Comparison of ENCODE assay signal across 17 cellular contexts in the genomic region with DNA sequence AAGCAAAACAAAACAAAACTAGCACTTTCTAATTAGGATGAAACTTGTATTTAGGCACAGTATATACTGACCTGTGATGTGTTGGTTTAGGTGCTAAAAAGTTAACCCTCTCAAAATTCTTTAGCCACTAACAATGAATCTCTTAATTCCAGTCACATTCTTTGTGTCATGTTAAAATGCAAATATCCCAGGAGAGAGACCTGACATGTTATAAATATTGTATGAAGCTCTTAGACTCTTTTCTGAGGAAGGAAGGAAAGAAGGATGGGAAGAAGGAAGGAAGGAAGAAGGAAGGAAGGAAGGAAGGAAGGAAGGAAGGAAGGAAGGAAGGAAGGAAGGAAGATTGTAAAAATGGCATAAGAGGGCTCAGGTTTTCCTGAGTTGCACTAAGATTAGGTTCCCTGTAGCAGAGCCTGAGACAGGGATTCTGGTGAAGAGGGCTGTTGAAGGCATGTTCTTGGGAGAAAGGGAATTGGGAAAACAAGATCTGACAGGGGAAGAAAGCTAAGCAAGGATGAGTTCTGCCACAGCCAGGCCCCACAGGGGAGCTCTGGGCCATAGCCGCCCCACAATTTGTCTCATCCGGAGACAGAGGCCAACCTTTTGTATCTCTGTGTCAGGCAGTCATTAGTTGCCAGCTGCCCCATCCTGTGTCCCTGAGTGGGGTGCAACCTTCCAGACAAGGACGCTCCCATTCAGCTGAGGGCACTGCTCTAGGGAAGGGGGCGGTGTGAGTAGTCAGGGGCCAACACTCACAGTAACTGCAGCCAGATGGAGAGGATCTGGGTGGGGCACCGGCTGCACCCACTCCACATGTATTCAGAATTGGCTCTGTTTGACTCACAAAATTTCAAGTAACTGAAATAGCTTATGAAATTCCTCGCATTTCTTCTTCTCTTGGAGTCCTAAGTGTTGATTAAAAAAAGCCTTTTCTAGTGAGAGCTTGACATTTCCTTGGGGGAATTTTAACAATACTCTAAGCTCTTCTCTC.
DNase-seq lines count a peak whose midpoint lies in the region; TF ChIP-seq lines count a peak whose summit lies in the region.
"Had no signal": no experiment of that assay in that cellular context is flagged by ENCODE, and none has a peak within 500 bp of the region (broad histone marks: within the 10 kb centered on the region; RNA-seq: fewer than 3 reads in every experiment).

No MANE protein-coding gene starts in this region.

- no peak for DNase-seq in CD4-positive, alpha-beta memory T cell
- DNase-seq in MG63 (peak; percentile 42), ecto neural progenitor cell (ENCODE audit: low spot score) (peak; percentile 49), neural progenitor cell (ENCODE audit: low spot score) (peak; percentile 16), globus pallidus (ENCODE audit: low spot score) (no peak), DMS53 treated with DMSO at 0.1 percent for 48 hours (lab: John Stamatoyannopoulos, UW; ENCODE audit: unreplicated experiment) (no peak), DMS153 (lab: John Stamatoyannopoulos, UW) (no peak), NCI-H2081 (lab: John Stamatoyannopoulos, UW) (no peak)
- DNase-seq: activated CD4-positive, alpha-beta T cell treated with anti-CD3 and anti-CD28 coated beads for 48 hours; activated gamma-delta T cell; cortex of kidney; immature natural killer cell; naive thymus-derived CD8-positive, alpha-beta T cell; NCI-H510A; PC-3 had no signal

- no peak overlapping the region for H3K4me3 ChIP-seq in CD4-positive, alpha-beta memory T cell (ENCODE audit: low read length in 2 of 2)
- H3K4me3 ChIP-seq in MG63 = no peak overlapping the region
- H3K4me3 ChIP-seq in neural progenitor cell = no peak overlapping the region
- H3K4me3 ChIP-seq: SJSA1, skin epidermis had no signal

- no peak overlapping the region for H3K27ac ChIP-seq in CD4-positive, alpha-beta memory T cell (ENCODE audit: low read depth, low read length)
- no peak overlapping the region for H3K27ac ChIP-seq in neural progenitor cell
- H3K27ac ChIP-seq: SJSA1 had no signal

- no peaks in the 10 kb centered on the region for H3K79me2 ChIP-seq in neural progenitor cell (ENCODE audit: low read depth)

- CTCF ChIA-PET in CD4-positive, alpha-beta memory T cell (lab: Charles Lee; ENCODE audit: partially characterized antibody) = interaction anchor here (0.8 to 1.1 kb wide), 2 partner anchors 13 to 498 kb away, joined by 3 to 4 read pairs; no protein-coding TSS in a partner anchor

- intact Hi-C loops in CD4-positive, alpha-beta memory T cell (cut with micrococcal nuclease) = no loop called here

- peaks cover 0 to 32% of the 10 kb centered on the region in 2 donors for H3K36me3 Mint-ChIP-seq in CD4-positive, alpha-beta memory T cell
- peaks cover 9% of the 10 kb centered on the region for H3K36me3 Mint-ChIP-seq in neural progenitor cell
- H3K36me3 Mint-ChIP-seq: immature natural killer cell had no signal

- H3K4me1 ChIP-seq in CD4-positive, alpha-beta memory T cell (ENCODE audit: insufficient read depth, low read length) = no peaks in the 10 kb centered on the region
- peaks cover 6% of the 10 kb centered on the region for H3K4me1 ChIP-seq in neural progenitor cell
- H3K4me1 ChIP-seq: SJSA1 had no signal

- H4K20me1 ChIP-seq in neural progenitor cell (ENCODE audit: low read depth) = no peaks in the 10 kb centered on the region

- no peaks in the 10 kb centered on the region for H3K36me3 ChIP-seq in CD4-positive, alpha-beta memory T cell (ENCODE audit: insufficient read depth, low read length)
- H3K36me3 ChIP-seq in MG63 (no peaks in the 10 kb centered on the region), neural progenitor cell (no peaks in the 10 kb centered on the region)
- H3K36me3 ChIP-seq: SJSA1 had no signal

- no peaks in the 10 kb centered on the region for H3K9me3 ChIP-seq in CD4-positive, alpha-beta memory T cell (ENCODE audit: control insufficient read depth in 1 of 2, low read length in 2 of 2)
- H3K9me3 ChIP-seq in MG63 = no peaks in the 10 kb centered on the region
- no peaks in the 10 kb centered on the region for H3K9me3 ChIP-seq in neural progenitor cell (ENCODE audit: low read depth)
- H3K9me3 ChIP-seq: SJSA1 had no signal

- no peaks in the 10 kb centered on the region for H3K27me3 ChIP-seq in CD4-positive, alpha-beta memory T cell (ENCODE audit: insufficient read depth, low read length)
- H3K27me3 ChIP-seq in MG63 (no peaks in the 10 kb centered on the region), neural progenitor cell (no peaks in the 10 kb centered on the region)

- H3K4me3 Mint-ChIP-seq in CD4-positive, alpha-beta memory T cell = no peak overlapping the region
- no peak overlapping the region for H3K4me3 Mint-ChIP-seq in neural progenitor cell
- H3K4me3 Mint-ChIP-seq: immature natural killer cell; naive thymus-derived CD8-positive, alpha-beta T cell had no signal

- no peak overlapping the region for H3K9ac ChIP-seq in neural progenitor cell

- no peak for TF ChIP-seq CTCF in neural progenitor cell (IDR thresholded peaks at IDR 0.05)

- peaks cover 0 to 1% of the 10 kb centered on the region in 2 donors for H3K27me3 Mint-ChIP-seq in CD4-positive, alpha-beta memory T cell
- peaks cover 16% of the 10 kb centered on the region for H3K27me3 Mint-ChIP-seq in neural progenitor cell (ENCODE audit: insufficient read depth, low read depth)

- POLR2A ChIA-PET in CD4-positive, alpha-beta memory T cell (lab: Charles Lee; ENCODE audit: partially characterized antibody) = interaction anchor here (0.7 kb wide), 1 partner anchor 481 kb away, joined by 4 read pairs; no protein-coding TSS in a partner anchor

- H3K9me3 Mint-ChIP-seq in CD4-positive, alpha-beta memory T cell = no peaks in the 10 kb centered on the region
- peaks cover 11% of the 10 kb centered on the region for H3K9me3 Mint-ChIP-seq in neural progenitor cell
- H3K9me3 Mint-ChIP-seq: immature natural killer cell had no signal

- H2AFZ ChIP-seq in neural progenitor cell (replicated peaks) = no peak overlapping the region

- H3F3A ChIP-seq in neural progenitor cell (ENCODE audit: low read depth) = no peaks in the 10 kb centered on the region

- H3K4me2 ChIP-seq in neural progenitor cell = no peak overlapping the region

- H3K4me1 Mint-ChIP-seq in CD4-positive, alpha-beta memory T cell = peaks cover 0 to 3% (median under 1%) of the 10 kb centered on the region in 4 donors
- peaks cover 35% of the 10 kb centered on the region for H3K4me1 Mint-ChIP-seq in neural progenitor cell
- H3K4me1 Mint-ChIP-seq: immature natural killer cell had no signal

- H3K27ac Mint-ChIP-seq in CD4-positive, alpha-beta memory T cell = peak overlapping the region in 4 of 7 donors; percentile 54 to 95 (median 64)
- H3K27ac Mint-ChIP-seq in neural progenitor cell = peak overlapping the region; percentile 3

Comparison
In these comparisons a context has a peak if more than half of its experiments do, and no peak if none do; other contexts are left out.
1. DNase-seq: peak in MG63 (single experiment), ecto neural progenitor cell (single experiment) and neural progenitor cell (single experiment); none in CD4-positive, alpha-beta memory T cell (0 of 5), globus pallidus (single experiment), DMS53 treated with DMSO at 0.1 percent for 48 hours (single experiment), DMS153 (single experiment) and NCI-H2081 (0 of 2).